In the genomic region with DNA sequence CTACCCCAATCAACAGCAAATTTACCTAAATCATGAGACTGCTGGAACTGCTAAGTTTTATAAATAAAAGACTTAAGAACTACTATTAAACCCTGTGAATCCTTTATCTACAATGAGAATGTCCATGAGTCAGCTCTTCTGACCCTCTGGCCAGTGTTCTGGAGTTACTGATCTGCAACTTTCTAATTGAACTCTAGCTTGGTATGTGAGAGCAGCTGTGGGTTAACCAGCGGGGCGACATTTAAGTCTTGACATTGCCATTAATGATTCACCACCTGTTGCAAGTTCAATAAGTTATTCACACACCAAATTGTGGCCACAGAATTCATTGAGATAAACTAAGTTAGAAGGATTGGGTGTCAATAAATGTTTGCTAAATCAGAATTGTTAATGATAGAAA, we compare ENCODE assay signal across 29 cellular contexts.
DNase-seq lines count a peak whose midpoint lies in the region; ATAC-seq, FAIRE-seq and TF ChIP-seq lines count a peak whose summit lies in the region.
"Had no signal": no experiment of that assay in that cellular context is flagged by ENCODE, and none has a peak within 500 bp of the region (broad histone marks: within the 10 kb centered on the region; RNA-seq: fewer than 3 reads in every experiment).

No MANE protein-coding gene starts in this region.

- no peak overlapping the region for H3K18ac ChIP-seq in mesendoderm (ENCODE audit: low read length)

- no peak overlapping the region for H3K9ac ChIP-seq in mesendoderm (ENCODE audit: low read length)
- H3K9ac ChIP-seq: BLaER1 treated with 17β-estradiol and CSF1 and Interleukin-3, amounts not matched to agents 10 nM and 100 nM had no signal

- H3K27me3 ChIP-seq in hepatocyte (no peaks in the 10 kb centered on the region), mesendoderm (ENCODE audit: insufficient read depth, low read length, poor library complexity) (no peaks in the 10 kb centered on the region), dorsolateral prefrontal cortex (no peaks in the 10 kb centered on the region)
- H3K27me3 ChIP-seq: BLaER1 treated with 17β-estradiol and CSF1 and Interleukin-3, amounts not matched to agents 10 nM and 100 nM; breast epithelium; ovary; vagina had no signal

- H2BK120ac ChIP-seq in mesendoderm (ENCODE audit: low read depth, low read length): no peak overlapping the region

- no peaks in the 10 kb centered on the region for H4K20me1 ChIP-seq in hepatocyte (ENCODE audit: insufficient read depth, poor library complexity, severe bottlenecking)
- H4K20me1 ChIP-seq: BLaER1 treated with 17β-estradiol and CSF1 and Interleukin-3, amounts not matched to agents 10 nM and 100 nM had no signal

- no peak overlapping the region for H2BK15ac ChIP-seq in mesendoderm (replicated peaks; ENCODE audit: low read depth)

- H3K27me3 Mint-ChIP-seq in type B pancreatic cell: no peaks in the 10 kb centered on the region
- H3K27me3 Mint-ChIP-seq: activated CD4-positive, alpha-beta memory T cell treated with anti-CD3 and anti-CD28 coated beads, Interleukin-2, amount 10 ng/mL, durations not matched to agents 7 days and 5 days; stimulated activated naive CD8-positive, alpha-beta T cell treated with anti-CD3 and anti-CD28 coated beads, Interleukin-15, amount 100 ng/mL, for 72 hours had no signal

- H3K4me3 Mint-ChIP-seq in type B pancreatic cell: no peak overlapping the region
- H3K4me3 Mint-ChIP-seq: activated CD4-positive, alpha-beta memory T cell treated with anti-CD3 and anti-CD28 coated beads, Interleukin-2, amount 10 ng/mL, durations not matched to agents 7 days and 5 days; activated naive CD4-positive, alpha-beta T cell treated with anti-CD3 and anti-CD28 coated beads for 36 hours; nephron progenitor cell; stimulated activated naive CD8-positive, alpha-beta T cell treated with anti-CD3 and anti-CD28 coated beads, Interleukin-15, amount 100 ng/mL, for 72 hours had no signal

- no peak for ATAC-seq in HG03175 (IDR thresholded peaks at IDR 0.05; ENCODE audit: unreplicated experiment)
- ATAC-seq: lower lobe of right lung; Panc1; right cardiac atrium; stimulated activated naive CD8-positive, alpha-beta T cell treated with anti-CD3 and anti-CD28 coated beads, Interleukin-15, amount 100 ng/mL, for 72 hours had no signal

- H3K36me3 Mint-ChIP-seq in type B pancreatic cell: no peaks in the 10 kb centered on the region

- H3K56ac ChIP-seq in mesendoderm (ENCODE audit: low read length): no peak overlapping the region

- 24% methylated on average over 2 of the region's 2 CpGs for WGBS in hepatocyte (ENCODE audit: low lambda C conversion rate, missing lambda C conversion rate)
- WGBS in mesendoderm (ENCODE audit: extremely low coverage, insufficient coverage, low lambda C conversion rate): no CpG with 5 or more reads among the region's 2 CpGs

- no peak overlapping the region for H2AFZ ChIP-seq in hepatocyte

- no peak overlapping the region for H2BK5ac ChIP-seq in mesendoderm (ENCODE audit: low read length)

- peaks cover 6% of the 10 kb centered on the region for H3K4me1 Mint-ChIP-seq in type B pancreatic cell (ENCODE audit: unreplicated experiment)
- H3K4me1 Mint-ChIP-seq: activated CD4-positive, alpha-beta memory T cell treated with anti-CD3 and anti-CD28 coated beads, Interleukin-2, amount 10 ng/mL, durations not matched to agents 7 days and 5 days; nephron progenitor cell; stimulated activated naive CD8-positive, alpha-beta T cell treated with anti-CD3 and anti-CD28 coated beads, Interleukin-15, amount 100 ng/mL, for 72 hours had no signal

- H4K5ac ChIP-seq in mesendoderm (ENCODE audit: low read length): no peak overlapping the region

- no peaks in the 10 kb centered on the region for H3K79me1 ChIP-seq in mesendoderm (ENCODE audit: low read length)

- no peaks in the 10 kb centered on the region for H3K79me2 ChIP-seq in hepatocyte
- no peaks in the 10 kb centered on the region for H3K79me2 ChIP-seq in mesendoderm (ENCODE audit: control insufficient read depth, insufficient read depth, low read length)

- H3K23ac ChIP-seq in mesendoderm (ENCODE audit: low read length): no peak overlapping the region

- no peak for TF ChIP-seq CTCF in hepatocyte (IDR thresholded peaks at IDR 0.05; ENCODE audit: poor library complexity)
- no peak for TF ChIP-seq CTCF in type B pancreatic cell (conservative IDR thresholded peaks at IDR 0.05)
- TF ChIP-seq CTCF in dorsolateral prefrontal cortex (IDR thresholded peaks at IDR 0.05 in 54 of 56, conservative IDR thresholded peaks at IDR 0.05 in 2 of 56; ENCODE audit: low read depth in 1 of 56, partially characterized antibody in 56 of 56): no peak

- H3K27ac Mint-ChIP-seq in type B pancreatic cell: peak overlapping the region; percentile 19
- H3K27ac Mint-ChIP-seq: activated CD4-positive, alpha-beta memory T cell treated with anti-CD3 and anti-CD28 coated beads, Interleukin-2, amount 10 ng/mL, durations not matched to agents 7 days and 5 days; activated naive CD4-positive, alpha-beta T cell treated with anti-CD3 and anti-CD28 coated beads for 36 hours; nephron progenitor cell; stimulated activated naive CD8-positive, alpha-beta T cell treated with anti-CD3 and anti-CD28 coated beads, Interleukin-15, amount 100 ng/mL, for 72 hours had no signal

- peak; percentile 98 for FAIRE-seq in RCC 7860 (lab: Jason Lieb, UNC)

- no peak overlapping the region for H4K8ac ChIP-seq in mesendoderm (ENCODE audit: low read depth, low read length)

- DNase-seq in RCC 7860 (ENCODE audit: low spot score) (peak; percentile 80), hepatocyte (ENCODE audit: low spot score) (peak; percentile 19), mesendoderm (peak; percentile 27), type B pancreatic cell (ENCODE audit: extremely low spot score, unreplicated experiment) (no peak), substantia nigra (lab: John Stamatoyannopoulos, UW) (no peak), dorsolateral prefrontal cortex (no peak)
- DNase-seq: activated CD4-positive, alpha-beta memory T cell treated with anti-CD3 and anti-CD28 coated beads, Interleukin-2, amount 10 ng/mL, durations not matched to agents 7 days and 5 days; activated CD4-positive, alpha-beta T cell treated with anti-CD3 and anti-CD28 coated beads for 1 hour; activated CD8-positive, alpha-beta memory T cell treated with anti-CD3 and anti-CD28 coated beads, Interleukin-2, amount 50 U/mL, for 4 hours; activated naive CD4-positive, alpha-beta T cell treated with anti-CD3 and anti-CD28 coated beads for 36 hours; hypothalamus; IMR-90; lower lobe of right lung; NCI-H1417 treated with DMSO at 0.1 percent for 48 hours; NCI-H2081 treated with DMSO at 0.1 percent for 48 hours; NCI-H226; NCI-H69; nephron progenitor cell; ovary; right cardiac atrium; SHP77; stimulated activated CD4-positive, alpha-beta T cell treated with anti-CD3 and anti-CD28 coated beads, Interleukin-2, amount 100 ng/mL, for 48 hours; stimulated activated naive CD8-positive, alpha-beta T cell treated with anti-CD3 and anti-CD28 coated beads, Interleukin-15, amount 100 ng/mL, for 72 hours; T-helper 2 cell had no signal

- no peak overlapping the region for H3K4me3 ChIP-seq in hepatocyte
- no peak overlapping the region for H3K4me3 ChIP-seq in mesendoderm (ENCODE audit: low read length)
- H3K4me3 ChIP-seq in dorsolateral prefrontal cortex: no peak overlapping the region
- H3K4me3 ChIP-seq: BLaER1 treated with 17β-estradiol and CSF1 and Interleukin-3, amounts not matched to agents 10 nM and 100 nM; breast epithelium; lower lobe of right lung; ovary; vagina had no signal

- H3K9me3 Mint-ChIP-seq in type B pancreatic cell: no peaks in the 10 kb centered on the region
- H3K9me3 Mint-ChIP-seq: activated naive CD4-positive, alpha-beta T cell treated with anti-CD3 and anti-CD28 coated beads for 36 hours; nephron progenitor cell had no signal

- no peak overlapping the region for H2AK5ac ChIP-seq in mesendoderm (ENCODE audit: low read length)

- H3K4me1 ChIP-seq in hepatocyte (ENCODE audit: insufficient read depth): no peaks in the 10 kb centered on the region
- H3K4me1 ChIP-seq in mesendoderm (ENCODE audit: control insufficient read depth, low read depth, low read length): no peaks in the 10 kb centered on the region
- H3K4me1 ChIP-seq: BLaER1 treated with 17β-estradiol and CSF1 and Interleukin-3, amounts not matched to agents 10 nM and 100 nM; breast epithelium; lower lobe of right lung; vagina had no signal

- H3K4me2 ChIP-seq in hepatocyte (peak overlapping the region; percentile 33), mesendoderm (ENCODE audit: low read length) (no peak overlapping the region)
- H3K4me2 ChIP-seq: BLaER1 treated with 17β-estradiol and CSF1 and Interleukin-3, amounts not matched to agents 10 nM and 100 nM had no signal

- H3K27ac ChIP-seq in hepatocyte: no peak overlapping the region
- no peak overlapping the region for H3K27ac ChIP-seq in mesendoderm (ENCODE audit: low read depth, low read length)
- H3K27ac ChIP-seq in substantia nigra (ENCODE audit: low read depth, low read length, poor library complexity, severe bottlenecking): no peak overlapping the region
- H3K27ac ChIP-seq in dorsolateral prefrontal cortex: no peak overlapping the region
- H3K27ac ChIP-seq: BLaER1 treated with 17β-estradiol and CSF1 and Interleukin-3, amounts not matched to agents 10 nM and 100 nM; breast epithelium; lower lobe of right lung; ovary; vagina had no signal

- intact Hi-C loops in dorsolateral prefrontal cortex (cut with DNase I): no loop called here

- H3K36me3 ChIP-seq in hepatocyte (replicated peaks; ENCODE audit: insufficient read depth, low read depth) (no peaks in the 10 kb centered on the region), mesendoderm (ENCODE audit: control insufficient read depth, insufficient read depth, low read length) (no peaks in the 10 kb centered on the region)
- H3K36me3 ChIP-seq: BLaER1 treated with 17β-estradiol and CSF1 and Interleukin-3, amounts not matched to agents 10 nM and 100 nM; breast epithelium; lower lobe of right lung; ovary; vagina had no signal

- H3K4ac ChIP-seq in mesendoderm (ENCODE audit: low read depth, low read length): no peak overlapping the region

- H3K9me3 ChIP-seq in hepatocyte (ENCODE audit: low read depth): no peaks in the 10 kb centered on the region
- H3K9me3 ChIP-seq: BLaER1 treated with 17β-estradiol and CSF1 and Interleukin-3, amounts not matched to agents 10 nM and 100 nM; breast epithelium; lower lobe of right lung; ovary; vagina had no signal

- H3K9me2 ChIP-seq in hepatocyte (replicated peaks; ENCODE audit: insufficient read depth): no peaks in the 10 kb centered on the region

Comparison
In these comparisons a context has a peak if more than half of its experiments do, and no peak if none do; other contexts are left out.
1. DNase-seq: peak in RCC 7860 (single experiment), hepatocyte (single experiment) and mesendoderm (single experiment); none in type B pancreatic cell (single experiment), substantia nigra (0 of 49) and dorsolateral prefrontal cortex (0 of 10).